ENCODE assay signal across 15 cellular contexts in the genomic region with DNA sequence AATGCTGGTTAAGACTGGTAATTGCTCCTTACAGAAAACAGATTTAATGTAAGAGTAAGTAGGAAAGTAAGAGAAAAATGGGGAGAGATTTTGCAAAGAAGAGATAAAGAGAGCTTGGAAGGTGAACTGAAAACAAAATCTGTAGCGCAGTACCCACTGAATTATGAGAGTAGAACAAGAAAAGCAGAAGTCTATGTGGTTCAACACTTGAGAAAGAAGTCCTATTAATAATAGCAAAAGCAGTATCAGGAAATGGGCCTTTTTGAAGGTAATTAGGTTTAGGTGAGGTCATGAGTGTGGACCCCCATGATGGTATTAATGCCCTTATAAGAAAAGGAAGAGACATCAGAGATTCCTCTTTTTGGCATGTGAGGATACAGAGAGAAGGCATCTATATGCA.
"Had no signal": no experiment of that assay in that cellular context is flagged by ENCODE, and none has a peak within 500 bp of the region (broad histone marks: within the 10 kb centered on the region; RNA-seq: fewer than 3 reads in every experiment).

No MANE protein-coding gene starts in this region.

- DNase-seq: activated CD4-positive, alpha-beta memory T cell treated with anti-CD3 and anti-CD28 coated beads for 36 hours; activated CD4-positive, alpha-beta T cell treated with anti-CD3 and anti-CD28 coated beads for 36 hours; activated naive CD4-positive, alpha-beta T cell treated with anti-CD3 and anti-CD28 coated beads, Interleukin-2, amount 10 ng/mL, durations not matched to agents 7 days and 5 days; activated T-cell treated with anti-CD3 and anti-CD28 coated beads, Interleukin-2, amount 50 U/mL, for 24 hours; adrenal gland; dermis blood vessel endothelial cell; effector memory CD8-positive, alpha-beta T cell; head of caudate nucleus; immature natural killer cell; nephron progenitor cell; occipital lobe; right cardiac atrium; small intestine had no signal

- H3K4me3 Mint-ChIP-seq: activated CD4-positive, alpha-beta memory T cell treated with anti-CD3 and anti-CD28 coated beads for 36 hours; activated CD4-positive, alpha-beta T cell treated with anti-CD3 and anti-CD28 coated beads for 36 hours; activated naive CD4-positive, alpha-beta T cell treated with anti-CD3 and anti-CD28 coated beads, Interleukin-2, amount 10 ng/mL, durations not matched to agents 7 days and 5 days; activated T-cell treated with anti-CD3 and anti-CD28 coated beads, Interleukin-2, amount 50 U/mL, for 24 hours; effector memory CD8-positive, alpha-beta T cell; immature natural killer cell; nephron progenitor cell had no signal

- H3K36me3 Mint-ChIP-seq: activated CD4-positive, alpha-beta memory T cell treated with anti-CD3 and anti-CD28 coated beads for 36 hours; activated naive CD4-positive, alpha-beta T cell treated with anti-CD3 and anti-CD28 coated beads, Interleukin-2, amount 10 ng/mL, durations not matched to agents 7 days and 5 days; immature natural killer cell had no signal

- H3K9me3 ChIP-seq: adrenal gland had no signal

- H3K27ac Mint-ChIP-seq: activated CD4-positive, alpha-beta memory T cell treated with anti-CD3 and anti-CD28 coated beads for 36 hours; activated CD4-positive, alpha-beta T cell treated with anti-CD3 and anti-CD28 coated beads for 36 hours; activated naive CD4-positive, alpha-beta T cell treated with anti-CD3 and anti-CD28 coated beads, Interleukin-2, amount 10 ng/mL, durations not matched to agents 7 days and 5 days; activated T-cell treated with anti-CD3 and anti-CD28 coated beads, Interleukin-2, amount 50 U/mL, for 24 hours; effector memory CD8-positive, alpha-beta T cell; immature natural killer cell; nephron progenitor cell; progenitor cell of endocrine pancreas had no signal

- H3K4me3 ChIP-seq: adrenal gland had no signal

- H3K4me1 ChIP-seq: adrenal gland had no signal

- H3K36me3 ChIP-seq: adrenal gland had no signal

- H3K4me1 Mint-ChIP-seq: activated CD4-positive, alpha-beta T cell treated with anti-CD3 and anti-CD28 coated beads for 36 hours; activated naive CD4-positive, alpha-beta T cell treated with anti-CD3 and anti-CD28 coated beads, Interleukin-2, amount 10 ng/mL, durations not matched to agents 7 days and 5 days; immature natural killer cell had no signal

- ATAC-seq: activated CD4-positive, alpha-beta T cell treated with anti-CD3 and anti-CD28 coated beads for 36 hours; effector memory CD8-positive, alpha-beta T cell; right cardiac atrium had no signal

- H3K27ac ChIP-seq: adrenal gland, epithelial cell of prostate had no signal

- H3K27me3 ChIP-seq: adrenal gland had no signal

- H3K27me3 Mint-ChIP-seq: activated CD4-positive, alpha-beta memory T cell treated with anti-CD3 and anti-CD28 coated beads for 36 hours; activated CD4-positive, alpha-beta T cell treated with anti-CD3 and anti-CD28 coated beads for 36 hours; activated naive CD4-positive, alpha-beta T cell treated with anti-CD3 and anti-CD28 coated beads, Interleukin-2, amount 10 ng/mL, durations not matched to agents 7 days and 5 days; activated T-cell treated with anti-CD3 and anti-CD28 coated beads, Interleukin-2, amount 50 U/mL, for 24 hours; effector memory CD8-positive, alpha-beta T cell; progenitor cell of endocrine pancreas had no signal
